Comparison of ENCODE assay signal across 8 cellular contexts in genomic region chrX:155880586-155881157, GRCh38. TPM values are rescaled to one million over a fixed set of nuclear protein-coding genes. Genes with fewer than 3 reads are reported as not detected.
DNase-seq lines count a peak whose midpoint lies in the region; ATAC-seq, FAIRE-seq and TF ChIP-seq lines count a peak whose summit lies in the region.

No MANE protein-coding gene starts in this region.

- H3K27ac Mint-ChIP-seq in astrocyte (ENCODE audit: unreplicated experiment), result no peak overlapping the region

- H3K36me3 Mint-ChIP-seq in astrocyte (ENCODE audit: low read depth, unreplicated experiment), result no peaks in the 10 kb centered on the region

- no peaks in the 10 kb centered on the region for H3K4me1 Mint-ChIP-seq in astrocyte (ENCODE audit: low read depth, unreplicated experiment)

- FAIRE-seq in astrocyte (lab: Jason Lieb, UNC) (no peak), frontal cortex (lab: Jason Lieb, UNC) (no peak), D721Med (lab: Jason Lieb, UNC) (no peak)

- H3K27ac ChIP-seq in astrocyte (ENCODE audit: low read depth, low read length), result peak overlapping the region; percentile 9
- no peak overlapping the region for H3K27ac ChIP-seq in thyroid gland

- peaks cover 3% of the 10 kb centered on the region for H3K4me1 ChIP-seq in astrocyte (ENCODE audit: insufficient read depth, low read length)
- no peaks in the 10 kb centered on the region for H3K4me1 ChIP-seq in thyroid gland

- peak overlapping the region; percentile 82 for H3K4me2 ChIP-seq in astrocyte (ENCODE audit: low read length)

- no peak for TF ChIP-seq POLR2A in thyroid gland (IDR thresholded peaks at IDR 0.05)

- H3K9me3 ChIP-seq in astrocyte (ENCODE audit: insufficient read depth, low read depth, low read length), result no peaks in the 10 kb centered on the region
- H3K9me3 ChIP-seq in thyroid gland, result no peaks in the 10 kb centered on the region

- H4K20me1 ChIP-seq in astrocyte (ENCODE audit: insufficient read depth, low read length), result no peaks in the 10 kb centered on the region

- no peaks in the 10 kb centered on the region for H3K27me3 Mint-ChIP-seq in astrocyte (ENCODE audit: low read depth, unreplicated experiment)

- H3K27me3 ChIP-seq in astrocyte (ENCODE audit: insufficient read depth, low read length) (peaks cover 3% of the 10 kb centered on the region), thyroid gland (no peaks in the 10 kb centered on the region)

- intact Hi-C loops in thyroid gland (cut with DNase I), result no loop called here

- peak overlapping the region; percentile 79 for H2AFZ ChIP-seq in astrocyte (ENCODE audit: low read depth, low read length)

- H3K4me3 Mint-ChIP-seq in astrocyte (ENCODE audit: unreplicated experiment), result peak overlapping the region; percentile 95

- TF ChIP-seq CTCF in astrocyte (IDR thresholded peaks at IDR 0.05; ENCODE audit: insufficient read depth, low read depth, low read length) (no peak), thyroid gland (IDR thresholded peaks at IDR 0.05) (no peak), D721Med (IDR thresholded peaks at IDR 0.05; ENCODE audit: insufficient read depth, missing control alignments) (no peak)

- H3K4me3 ChIP-seq in GM08714 (ENCODE audit: low read length), result peak overlapping the region; percentile 72
- peak overlapping the region; percentile 74 for H3K4me3 ChIP-seq in astrocyte (ENCODE audit: insufficient read depth, low read depth, low read length)
- H3K4me3 ChIP-seq in thyroid gland (replicated peaks in 1 of 3), result peak overlapping the region in 2 of 3 donors; percentile 51 to 73

- DNase-seq in astrocyte (ENCODE audit: low read depth), result no peak
- no peak for DNase-seq in left lobe of liver (ENCODE audit: low spot score)
- DNase-seq in thyroid gland, result no peak
- no peak for DNase-seq in frontal cortex (ENCODE audit: low spot score in 2 of 2)
- no peak for DNase-seq in D721Med (ENCODE audit: insufficient read length, low spot score)

- WGBS in thyroid gland, 2 donors, result 27 to 36% methylated on average over 13 of the region's 13 CpGs

- H3K36me3 ChIP-seq in astrocyte (ENCODE audit: insufficient read depth, low read length) (no peaks in the 10 kb centered on the region), thyroid gland (no peaks in the 10 kb centered on the region)

- peaks cover 22% of the 10 kb centered on the region for H3K79me2 ChIP-seq in astrocyte (ENCODE audit: insufficient read depth, low read length)

- H3K9ac ChIP-seq in astrocyte (ENCODE audit: low read length), result peak overlapping the region; percentile 86

- ATAC-seq in HG03432 (IDR thresholded peaks at IDR 0.05; ENCODE audit: unreplicated experiment), result peak; percentile 19
- ATAC-seq in left lobe of liver, result peak; percentile 45
- ATAC-seq in HG03571 (IDR thresholded peaks at IDR 0.05; ENCODE audit: unreplicated experiment), result no peak

- peaks cover 6% of the 10 kb centered on the region for H3K9me3 Mint-ChIP-seq in astrocyte (ENCODE audit: unreplicated experiment)

RNA-seq across cellular contexts. Expression of gene VAMP7, which starts 0.5 kb away (rescaled TPM):
- 48.9 and 49.0 TPM in 2 replicates for total RNA-seq in astrocyte
- total RNA-seq in left lobe of liver, result 19.5 TPM
- 10 to 100 TPM; 39.5 to 46.5 (median 40.8) TPM for total RNA-seq in thyroid gland
- 27.7 TPM for total RNA-seq in frontal cortex
